23 cellular contexts compared by ENCODE assay signal in genomic region chrX:51334276-51334675, GRCh38. TPM values are rescaled to one million over a fixed set of nuclear protein-coding genes. Genes with fewer than 3 reads are reported as not detected.
DNase-seq lines count a peak whose midpoint lies in the region; ATAC-seq lines count a peak whose summit lies in the region.
"Had no signal": no experiment of that assay in that cellular context is flagged by ENCODE, and none has a peak within 500 bp of the region (broad histone marks: within the 10 kb centered on the region; RNA-seq: fewer than 3 reads in every experiment).

No MANE protein-coding gene starts in this region.

- no peaks in the 10 kb centered on the region for H3K36me3 ChIP-seq in neuron (ENCODE audit: insufficient read depth, low read length)
- H3K36me3 ChIP-seq: BE2C, cardiac muscle cell, left ventricle myocardium inferior had no signal

- no peaks in the 10 kb centered on the region for H3K9me3 ChIP-seq in neuron (ENCODE audit: low read length)
- H3K9me3 ChIP-seq: BE2C, left ventricle myocardium inferior had no signal

- ATAC-seq in activated CD4-positive, alpha-beta T cell treated with anti-CD3 and anti-CD28 coated beads for 36 hours, result no peak
- no peak for ATAC-seq in HG02970 (IDR thresholded peaks at IDR 0.05; ENCODE audit: low FRiP score, unreplicated experiment)

- H3K4me3 Mint-ChIP-seq in activated CD4-positive, alpha-beta T cell treated with anti-CD3 and anti-CD28 coated beads for 36 hours, result peak overlapping the region; percentile 40
- H3K4me3 Mint-ChIP-seq in activated T-helper 2 cell treated with anti-CD3 and anti-CD28 coated beads, Interferon-gamma antibody, Interleukin-2, Interleukin-4, amounts not matched to agents 10 μg/mL and 5 μg/mL and 100 μg/mL, durations not matched to agents 14 hours and 24 hours and 36 hours (ENCODE audit: low read depth), result peak overlapping the region; percentile 18

- H3K36me3 Mint-ChIP-seq in activated CD4-positive, alpha-beta T cell treated with anti-CD3 and anti-CD28 coated beads for 36 hours (ENCODE audit: low read depth), result no peaks in the 10 kb centered on the region
- no peaks in the 10 kb centered on the region for H3K36me3 Mint-ChIP-seq in activated T-helper 2 cell treated with anti-CD3 and anti-CD28 coated beads, Interferon-gamma antibody, Interleukin-2, Interleukin-4, amounts not matched to agents 10 μg/mL and 5 μg/mL and 100 μg/mL, durations not matched to agents 14 hours and 24 hours and 36 hours (ENCODE audit: low read depth)

- no peak overlapping the region for H2AFZ ChIP-seq in neuron (ENCODE audit: low read depth, low read length)
- H2AFZ ChIP-seq: parathyroid adenoma had no signal

- POLR2A ChIA-PET in activated CD4-positive, alpha-beta T cell treated with anti-CD3 and anti-CD28 coated beads for 36 hours (lab: Charles Lee), result no interaction called here

- DNase-seq in activated CD4-positive, alpha-beta T cell treated with anti-CD3 and anti-CD28 coated beads for 36 hours, result no peak
- no peak for DNase-seq in activated CD4-positive, alpha-beta T cell treated with anti-CD3 and anti-CD28 coated beads for 1 hour
- DNase-seq in activated T-helper 2 cell treated with anti-CD3 and anti-CD28 coated beads, Interferon-gamma antibody, Interleukin-2, Interleukin-4, amounts not matched to agents 10 μg/mL and 5 μg/mL and 100 μg/mL, durations not matched to agents 14 hours and 24 hours and 36 hours (ENCODE audit: low spot score), result no peak
- DNase-seq in fibroblast of peridontal ligament (ENCODE audit: extremely low read depth) (peak; percentile 39), islet precursor cell (no peak), GM19240 (ENCODE audit: insufficient read length, low spot score) (no peak)
- DNase-seq: activated CD4-positive, alpha-beta T cell treated with anti-CD3 and anti-CD28 coated beads, Interleukin-2, amount 50 U/mL, for 4 hours; activated T-cell treated with anti-CD3 and anti-CD28 coated beads for 4 hours; BE2C; dorsolateral prefrontal cortex; erythroblast; left ventricle myocardium inferior; NCI-H1436; NCI-H2171; OCI-M1; SHP77; stimulated activated CD4-positive, alpha-beta T cell treated with anti-CD3 and anti-CD28 coated beads, Interleukin-4, amount 100 ng/mL, for 24 hours; T-helper 1 cell had no signal

- no peak overlapping the region for H3K27ac Mint-ChIP-seq in activated CD4-positive, alpha-beta T cell treated with anti-CD3 and anti-CD28 coated beads for 36 hours
- H3K27ac Mint-ChIP-seq in activated T-helper 2 cell treated with anti-CD3 and anti-CD28 coated beads, Interferon-gamma antibody, Interleukin-2, Interleukin-4, amounts not matched to agents 10 μg/mL and 5 μg/mL and 100 μg/mL, durations not matched to agents 14 hours and 24 hours and 36 hours, result no peak overlapping the region

- H3K4me1 ChIP-seq in neuron (ENCODE audit: insufficient read depth, low read length), result peaks cover 5% of the 10 kb centered on the region
- H3K4me1 ChIP-seq: BE2C, left ventricle myocardium inferior, parathyroid adenoma had no signal

- intact Hi-C loops in activated CD4-positive, alpha-beta T cell treated with anti-CD3 and anti-CD28 coated beads for 36 hours (cut with DNase I, micrococcal nuclease), result no loop called here
- intact Hi-C loops in activated T-helper 2 cell treated with anti-CD3 and anti-CD28 coated beads, Interferon-gamma antibody, Interleukin-2, Interleukin-4, amounts not matched to agents 10 μg/mL and 5 μg/mL and 100 μg/mL, durations not matched to agents 14 hours and 24 hours and 36 hours (cut with micrococcal nuclease), result loop anchor here (5.0 kb wide), 1 partner anchor 63 kb away; no protein-coding TSS in a partner anchor

- peaks cover 3% of the 10 kb centered on the region for H3K27me3 Mint-ChIP-seq in activated CD4-positive, alpha-beta T cell treated with anti-CD3 and anti-CD28 coated beads for 36 hours
- H3K27me3 Mint-ChIP-seq in activated T-helper 2 cell treated with anti-CD3 and anti-CD28 coated beads, Interferon-gamma antibody, Interleukin-2, Interleukin-4, amounts not matched to agents 10 μg/mL and 5 μg/mL and 100 μg/mL, durations not matched to agents 14 hours and 24 hours and 36 hours (ENCODE audit: low read depth), result peaks cover 12% of the 10 kb centered on the region

- CTCF ChIA-PET in activated CD4-positive, alpha-beta T cell treated with anti-CD3 and anti-CD28 coated beads for 36 hours (lab: Charles Lee), result interaction anchor here (1.0 to 6.9 kb wide), 2 partner anchors 87 to 126 kb away, joined by 3 to 61 read pairs; no protein-coding TSS in a partner anchor

- peaks cover 3% of the 10 kb centered on the region for H3K27me3 ChIP-seq in neuron (ENCODE audit: insufficient read depth, low read length)
- H3K27me3 ChIP-seq: BE2C, cardiac muscle cell had no signal

- H3K4me3 ChIP-seq in neuron (ENCODE audit: low read length), result peak overlapping the region; percentile 48
- H3K4me3 ChIP-seq: left ventricle myocardium inferior, skin epidermis had no signal

- peaks cover 1% of the 10 kb centered on the region for H3K4me1 Mint-ChIP-seq in activated CD4-positive, alpha-beta T cell treated with anti-CD3 and anti-CD28 coated beads for 36 hours
- H3K4me1 Mint-ChIP-seq in activated T-helper 2 cell treated with anti-CD3 and anti-CD28 coated beads, Interferon-gamma antibody, Interleukin-2, Interleukin-4, amounts not matched to agents 10 μg/mL and 5 μg/mL and 100 μg/mL, durations not matched to agents 14 hours and 24 hours and 36 hours (ENCODE audit: low read depth), result peaks cover 4% of the 10 kb centered on the region

- no peaks in the 10 kb centered on the region for H3K9me3 Mint-ChIP-seq in activated CD4-positive, alpha-beta T cell treated with anti-CD3 and anti-CD28 coated beads for 36 hours (ENCODE audit: low read depth)
- no peaks in the 10 kb centered on the region for H3K9me3 Mint-ChIP-seq in activated T-helper 2 cell treated with anti-CD3 and anti-CD28 coated beads, Interferon-gamma antibody, Interleukin-2, Interleukin-4, amounts not matched to agents 10 μg/mL and 5 μg/mL and 100 μg/mL, durations not matched to agents 14 hours and 24 hours and 36 hours

RNA-seq across cellular contexts. Expression of gene NUDT10, which starts 1.7 kb away (rescaled TPM):
- total RNA-seq in activated CD4-positive, alpha-beta T cell treated with anti-CD3 and anti-CD28 coated beads for 36 hours, result 1 to 10 TPM; 1.6 to 1.8 TPM
- total RNA-seq in activated T-helper 2 cell treated with anti-CD3 and anti-CD28 coated beads, Interferon-gamma antibody, Interleukin-2, Interleukin-4, amounts not matched to agents 10 μg/mL and 5 μg/mL and 100 μg/mL, durations not matched to agents 14 hours and 24 hours and 36 hours, result 0.64 and 0.75 TPM in 2 replicates
